ENCODE assay signal across 23 cellular contexts in the genomic region with DNA sequence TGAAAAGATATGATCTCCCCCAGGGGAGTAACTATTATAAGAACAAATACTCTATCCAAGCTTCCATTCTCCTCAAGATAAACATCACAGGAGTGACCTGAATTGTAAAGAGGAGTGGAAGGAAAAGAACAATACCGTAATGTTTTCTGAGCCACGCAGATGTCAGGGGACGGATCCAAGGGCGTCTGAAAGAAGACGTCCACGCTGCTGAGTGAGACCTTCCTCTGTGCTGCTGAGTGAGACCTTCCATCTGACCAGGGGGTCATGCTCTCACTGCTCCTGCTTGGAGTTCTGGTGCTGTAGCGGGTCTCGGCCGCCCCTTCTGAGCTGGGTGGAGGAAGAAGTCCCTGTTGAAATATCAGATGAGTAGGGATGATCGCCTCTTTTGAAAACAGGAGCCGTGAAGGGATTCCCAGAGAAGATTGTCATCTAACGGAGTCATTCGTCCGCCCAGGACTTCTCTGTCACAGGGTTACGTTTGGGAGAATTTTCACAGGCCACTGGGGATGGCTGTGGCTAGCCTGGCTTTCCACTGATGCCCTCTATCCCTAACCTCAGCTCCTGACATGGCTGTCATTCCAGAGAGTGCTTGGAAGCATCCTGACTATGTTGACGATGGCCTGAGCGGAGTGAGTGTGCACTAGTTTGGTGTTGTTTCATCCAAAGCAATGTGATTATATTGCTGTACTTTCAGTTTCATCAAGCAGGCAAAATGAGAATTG.
A peak's percentile ranks its signal among the peaks of the same experiment; 100 is the strongest.
DNase-seq lines count a peak whose midpoint lies in the region; ATAC-seq and TF ChIP-seq lines count a peak whose summit lies in the region.
"Had no signal": no experiment of that assay in that cellular context is flagged by ENCODE, and none has a peak within 500 bp of the region (broad histone marks: within the 10 kb centered on the region; RNA-seq: fewer than 3 reads in every experiment).

No MANE protein-coding gene starts in this region.

- H3K27ac ChIP-seq in BLaER1 (no peak overlapping the region; the same call in 1 of the 2 replicates), VCaP (peak overlapping the region; percentile 71)
- H3K27ac ChIP-seq: hepatocyte, thoracic aorta had no signal

- peak in 38 of 42 donors; percentile 39 to 85 (median 60) for DNase-seq in head of caudate nucleus
- DNase-seq in osteocyte (ENCODE audit: extremely low spot score, unreplicated experiment), result no peak
- DNase-seq in stimulated activated naive CD8-positive, alpha-beta T cell treated with anti-CD3 and anti-CD28 coated beads, Interleukin-15, amount 100 ng/mL, for 72 hours, result no peak
- DNase-seq in NCI-H345 treated with DMSO at 0.1 percent for 48 hours (lab: John Stamatoyannopoulos, UW; ENCODE audit: unreplicated experiment), result no peak
- DNase-seq in central memory CD4-positive, alpha-beta T cell, result no peak
- DNase-seq: activated CD4-positive, alpha-beta T cell treated with anti-CD3 and anti-CD28 coated beads, Interleukin-2, amount 50 U/mL, for 4 hours; activated gamma-delta T cell; CD8-positive, alpha-beta T cell; cerebellar nuclear complex; DMS53; HCEC 1CT; kidney glomerular epithelial cell; naive thymus-derived CD8-positive, alpha-beta T cell; NCI-H1694; NCI-H510A; T-cell had no signal

- H3K27ac Mint-ChIP-seq in osteocyte (ENCODE audit: unreplicated experiment), result peak overlapping the region; percentile 52
- peak overlapping the region in 1 of 2 donors; percentile 38 for H3K27ac Mint-ChIP-seq in stimulated activated naive CD8-positive, alpha-beta T cell treated with anti-CD3 and anti-CD28 coated beads, Interleukin-15, amount 100 ng/mL, for 72 hours
- H3K27ac Mint-ChIP-seq: memory B cell, T-cell had no signal

- H3K4me3 Mint-ChIP-seq in osteocyte (ENCODE audit: unreplicated experiment), result no peak overlapping the region
- no peak overlapping the region for H3K4me3 Mint-ChIP-seq in stimulated activated naive CD8-positive, alpha-beta T cell treated with anti-CD3 and anti-CD28 coated beads, Interleukin-15, amount 100 ng/mL, for 72 hours
- H3K4me3 Mint-ChIP-seq: CD8-positive, alpha-beta T cell; memory B cell; T-cell had no signal

- intact Hi-C loops in head of caudate nucleus (cut with DNase I), result no loop called here

- H3K9me3 ChIP-seq in BLaER1, result 0 out of 2 replicates have a peak, but pooled peaks cover 8% of the 10 kb centered on the region
- H3K9me3 ChIP-seq: thoracic aorta had no signal

- H3K36me3 ChIP-seq in BLaER1, result peaks cover 5% of the 10 kb centered on the region; the same call in 1 of the 2 replicates
- H3K36me3 ChIP-seq: thoracic aorta had no signal

- TF ChIP-seq CTCF in VCaP (conservative IDR thresholded peaks at IDR 0.05) (no peak), osteocyte (IDR thresholded peaks at IDR 0.05) (no peak)

- H3K4me2 ChIP-seq in BLaER1, result peak overlapping the region; percentile 51
- H3K4me2 ChIP-seq: hepatocyte had no signal

- H3K27me3 Mint-ChIP-seq in osteocyte (ENCODE audit: unreplicated experiment), result no peaks in the 10 kb centered on the region
- no peaks in the 10 kb centered on the region for H3K27me3 Mint-ChIP-seq in stimulated activated naive CD8-positive, alpha-beta T cell treated with anti-CD3 and anti-CD28 coated beads, Interleukin-15, amount 100 ng/mL, for 72 hours
- H3K27me3 Mint-ChIP-seq: naive thymus-derived CD8-positive, alpha-beta T cell; T-cell had no signal

- H3K4me3 ChIP-seq in BLaER1, result no peak overlapping the region
- H3K4me3 ChIP-seq: hepatocyte, thoracic aorta had no signal

- H3K9ac ChIP-seq in BLaER1, result peak overlapping the region; percentile 45; the same call in 1 of the 2 replicates

- peaks cover 57% of the 10 kb centered on the region for H3K4me1 Mint-ChIP-seq in osteocyte (ENCODE audit: unreplicated experiment)
- H3K4me1 Mint-ChIP-seq in stimulated activated naive CD8-positive, alpha-beta T cell treated with anti-CD3 and anti-CD28 coated beads, Interleukin-15, amount 100 ng/mL, for 72 hours, result peaks cover 40% of the 10 kb centered on the region
- H3K4me1 Mint-ChIP-seq: memory B cell had no signal

- peaks cover 15% of the 10 kb centered on the region for H3K4me1 ChIP-seq in BLaER1

- H3K36me3 Mint-ChIP-seq in osteocyte (ENCODE audit: unreplicated experiment), result no peaks in the 10 kb centered on the region
- H3K36me3 Mint-ChIP-seq: memory B cell had no signal

- no peaks in the 10 kb centered on the region for H4K20me1 ChIP-seq in BLaER1

- no peaks in the 10 kb centered on the region for H3K9me3 Mint-ChIP-seq in osteocyte (ENCODE audit: unreplicated experiment)
- H3K9me3 Mint-ChIP-seq in stimulated activated naive CD8-positive, alpha-beta T cell treated with anti-CD3 and anti-CD28 coated beads, Interleukin-15, amount 100 ng/mL, for 72 hours, result no peaks in the 10 kb centered on the region
- H3K9me3 Mint-ChIP-seq: CD8-positive, alpha-beta T cell had no signal

- ATAC-seq in GM21526 (IDR thresholded peaks at IDR 0.05; ENCODE audit: low FRiP score, unreplicated experiment), result no peak
- ATAC-seq in stimulated activated naive CD8-positive, alpha-beta T cell treated with anti-CD3 and anti-CD28 coated beads, Interleukin-15, amount 100 ng/mL, for 72 hours, result no peak
- ATAC-seq: CD8-positive, alpha-beta T cell; naive thymus-derived CD8-positive, alpha-beta T cell; Right ventricle myocardium inferior; T-cell had no signal

- H3K27me3 ChIP-seq in BLaER1, result no peaks in the 10 kb centered on the region
- H3K27me3 ChIP-seq: hepatocyte had no signal

Comparison
In these comparisons a context has a peak if more than half of its experiments do, and no peak if none do; other contexts are left out.
1. DNase-seq: peak in head of caudate nucleus (38 of 42); none in osteocyte (single experiment), stimulated activated naive CD8-positive, alpha-beta T cell treated with anti-CD3 and anti-CD28 coated beads, Interleukin-15, amount 100 ng/mL, for 72 hours (0 of 2), NCI-H345 treated with DMSO at 0.1 percent for 48 hours (single experiment) and central memory CD4-positive, alpha-beta T cell (single experiment).